Comparison of ENCODE assay signal across 8 cellular contexts in the genomic region with DNA sequence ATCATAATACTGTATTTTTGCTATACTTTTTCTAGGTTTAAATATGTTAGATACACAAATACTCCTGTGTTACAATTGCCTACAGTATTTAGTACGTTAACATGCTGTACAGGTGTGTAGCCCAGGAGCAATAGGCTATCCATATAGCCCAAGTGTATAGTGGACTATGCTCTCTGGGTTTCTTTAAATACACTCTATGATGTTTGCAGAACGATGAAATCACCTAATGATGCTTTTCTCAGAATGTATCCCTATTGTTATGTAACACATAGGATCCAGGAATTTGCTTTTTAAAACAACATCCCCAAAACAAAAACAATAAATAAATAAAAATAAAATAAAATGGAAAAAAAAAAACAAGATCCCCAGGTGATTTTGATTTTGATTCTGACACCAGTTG.
"Had no signal": no experiment of that assay in that cellular context is flagged by ENCODE, and none has a peak within 500 bp of the region (broad histone marks: within the 10 kb centered on the region; RNA-seq: fewer than 3 reads in every experiment).

No MANE protein-coding gene starts in this region.

- H3K36me3 ChIP-seq: HAP-1 had no signal

- FAIRE-seq: HTR-8/SVneo had no signal

- H3K4me3 ChIP-seq: GM23248, HAP-1 had no signal

- ATAC-seq: HCT116 had no signal

- DNase-seq: GM23248, GOT3, H7, HFFc6, KBM-7 had no signal
